1 cellular context compared by ENCODE assay signal in the genomic region with DNA sequence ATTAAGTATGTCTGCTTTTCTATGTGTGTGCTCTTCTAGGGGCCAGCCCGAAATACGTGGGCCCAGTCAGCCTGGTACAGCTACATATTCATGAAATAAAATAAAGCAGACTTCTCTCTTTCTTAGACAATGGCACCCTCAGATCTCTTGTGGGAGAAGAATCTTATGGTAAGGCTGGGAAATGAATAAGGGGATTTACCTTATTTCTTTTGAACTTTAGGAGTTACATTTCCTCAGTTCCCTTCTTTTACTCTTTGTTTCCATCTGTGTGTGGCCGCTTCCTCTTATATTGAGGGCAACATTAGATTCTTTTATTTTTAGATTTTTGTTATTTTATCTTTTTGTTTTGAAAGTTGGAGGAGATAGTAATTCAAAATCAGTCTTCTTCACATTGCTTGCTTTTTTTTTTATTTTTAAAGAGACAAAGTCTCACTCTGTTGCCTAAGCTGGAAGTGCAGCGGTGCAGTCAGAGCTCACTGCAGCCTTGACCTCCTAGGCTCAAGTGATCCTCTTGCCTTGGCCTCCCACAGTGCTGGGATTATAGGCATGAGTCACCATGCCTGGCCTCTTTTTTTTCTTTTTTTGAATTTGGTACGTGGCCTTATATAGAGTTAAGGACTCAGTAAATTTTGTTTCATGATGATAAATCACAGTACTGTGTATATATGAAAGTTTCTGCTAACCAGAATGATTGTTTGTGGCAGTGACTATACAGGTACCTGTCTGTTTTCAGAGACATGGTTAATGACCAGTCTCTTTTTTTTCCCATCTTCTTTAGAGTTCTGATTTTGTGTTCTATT.
TF ChIP-seq lines count a peak whose summit lies in the region.

No MANE protein-coding gene starts in this region.

TF ChIP-seq in IMR-90, 13 proteins besides CTCF, POLR2A, EP300 and RAD21 (continued from another document):
- TF ChIP-seq ELK1 (IDR thresholded peaks at IDR 0.05; ENCODE audit: borderline replicate concordance, low read depth, low read length) (no peak), FOS (IDR thresholded peaks at IDR 0.05; ENCODE audit: low read depth, low read length) (0 out of 2 replicates have a peak, but pooled peaks have one; percentile 30), BHLHE40 (IDR thresholded peaks at IDR 0.05; ENCODE audit: low read depth, low read length) (no peak), NFE2L2 (IDR thresholded peaks at IDR 0.05; ENCODE audit: low read depth, low read length) (no peak), CEBPB (IDR thresholded peaks at IDR 0.05; ENCODE audit: low read depth, low read length) (no peak), RCOR1 (IDR thresholded peaks at IDR 0.05; ENCODE audit: insufficient replicate concordance, low read length) (no peak)
